ENCODE assay signal across 9 cellular contexts in genomic region chr9:97804059-97804365, GRCh38. TPM values are rescaled to one million over a fixed set of nuclear protein-coding genes. Genes with fewer than 3 reads are reported as not detected.
DNase-seq lines count a peak whose midpoint lies in the region; ATAC-seq and TF ChIP-seq lines count a peak whose summit lies in the region.
"Had no signal": no experiment of that assay in that cellular context is flagged by ENCODE, and none has a peak within 500 bp of the region (broad histone marks: within the 10 kb centered on the region; RNA-seq: fewer than 3 reads in every experiment).

No MANE protein-coding gene starts in this region.

- in situ Hi-C loops in HAP-1 (cut with MboI; ENCODE audit: low sequenced_read_pairs): no loop called here
- in situ Hi-C loops in brain microvascular endothelial cell (cut with HindIII; ENCODE audit: low pct_ligation_motif_present, low sequenced_read_pairs): no loop called here

- H3K27ac ChIP-seq in SJCRH30 (no peak overlapping the region), esophagus (ENCODE audit: low read depth in 2 of 2, low read length in 1 of 2) (peak overlapping the region in 1 of 2 donors; percentile 36), prostate gland (peak overlapping the region; percentile 71 to 74), brain microvascular endothelial cell (no peak overlapping the region)

- H3K4me1 ChIP-seq in HAP-1: peaks cover 5% of the 10 kb centered on the region; the same call in 1 of the 2 replicates
- no peaks in the 10 kb centered on the region for H3K4me1 ChIP-seq in SJCRH30
- H3K4me1 ChIP-seq in esophagus (ENCODE audit: control insufficient read depth in 2 of 2, insufficient read depth in 2 of 2, low read length in 1 of 2): no peaks in the 10 kb centered on the region
- no peaks in the 10 kb centered on the region for H3K4me1 ChIP-seq in prostate gland (replicated peaks)

- no peak for DNase-seq in HAP-1 (ENCODE audit: low spot score in 2 of 2)
- DNase-seq in SJCRH30: no peak
- no peak for DNase-seq in prostate gland (ENCODE audit: low spot score)
- DNase-seq in cerebellum (ENCODE audit: low spot score): no peak
- DNase-seq in brain microvascular endothelial cell: no peak

- ATAC-seq in HG03460 (IDR thresholded peaks at IDR 0.05; ENCODE audit: unreplicated experiment) (no peak), HG02610 (IDR thresholded peaks at IDR 0.05; ENCODE audit: unreplicated experiment) (no peak)

- TF ChIP-seq POLR2A in prostate gland (IDR thresholded peaks at IDR 0.05): no peak

- H3K27me3 ChIP-seq in HAP-1 (ENCODE audit: low read depth): peaks cover 8% of the 10 kb centered on the region; the same call in 1 of the 2 replicates
- H3K27me3 ChIP-seq in SJCRH30: peaks cover 9% of the 10 kb centered on the region; the same call in 1 of the 2 replicates
- H3K27me3 ChIP-seq in esophagus (ENCODE audit: control insufficient read depth in 1 of 2, insufficient read depth in 2 of 2, low read length in 2 of 2): no peaks in the 10 kb centered on the region
- no peaks in the 10 kb centered on the region for H3K27me3 ChIP-seq in prostate gland (replicated peaks; ENCODE audit: insufficient read depth)
- no peaks in the 10 kb centered on the region for H3K27me3 ChIP-seq in brain microvascular endothelial cell (replicated peaks)
- H3K27me3 ChIP-seq: foreskin keratinocyte had no signal

- H3K4me3 ChIP-seq in HAP-1 (peak overlapping the region; percentile 37), SJCRH30 (peak overlapping the region; percentile 56; the same call in 1 of the 2 replicates), esophagus (ENCODE audit: low read depth in 1 of 2, low read length in 2 of 2) (peak overlapping the region; percentile 37 to 52), prostate gland (peak overlapping the region; percentile 41 to 46), brain microvascular endothelial cell (ENCODE audit: low read depth, low read length) (no peak overlapping the region)

- no peak for TF ChIP-seq CTCF in prostate gland (IDR thresholded peaks at IDR 0.05)
- TF ChIP-seq CTCF in brain microvascular endothelial cell (IDR thresholded peaks at IDR 0.05; ENCODE audit: low read depth, low read length, missing control alignments): no peak

- H3K36me3 ChIP-seq in HAP-1 (replicated peaks) (no peaks in the 10 kb centered on the region), SJCRH30 (no peaks in the 10 kb centered on the region), esophagus (ENCODE audit: control insufficient read depth in 2 of 2, insufficient read depth in 2 of 2, low read length in 1 of 2) (no peaks in the 10 kb centered on the region), prostate gland (no peaks in the 10 kb centered on the region), brain microvascular endothelial cell (replicated peaks) (no peaks in the 10 kb centered on the region)

- intact Hi-C loops in prostate gland (cut with DNase I): no loop called here

- WGBS in esophagus, 2 donors: 65 to 70% methylated on average over 5 of the region's 5 CpGs
- 71% methylated on average over 5 of the region's 5 CpGs for WGBS in prostate gland

- H3K9me3 ChIP-seq in HAP-1: no peaks in the 10 kb centered on the region
- no peaks in the 10 kb centered on the region for H3K9me3 ChIP-seq in SJCRH30 (replicated peaks)
- H3K9me3 ChIP-seq in esophagus (ENCODE audit: control insufficient read depth in 2 of 2, insufficient read depth in 1 of 2, low read depth in 1 of 2, low read length in 1 of 2): no peaks in the 10 kb centered on the region
- no peaks in the 10 kb centered on the region for H3K9me3 ChIP-seq in prostate gland

RNA-seq across cellular contexts. Expression of gene FOXE1, which starts 49.0 kb away (rescaled TPM):
- not detected in 2 replicates for total RNA-seq in SJCRH30 (2014; rRNA removed; shearing (Covaris generic))
- 1 to 10 TPM; 3.5 to 6.5 TPM for polyA plus RNA-seq in esophagus
- total RNA-seq in prostate gland: 1 to 10 TPM in 1 of 2 donors, under 1 TPM in 1; 0.97 to 5.5 TPM
- not detected for total RNA-seq in cerebellum

Comparison
In these comparisons a context has a peak if more than half of its experiments do, and no peak if none do; other contexts are left out.
1. H3K27ac ChIP-seq: peak in prostate gland (2 of 2); none in SJCRH30 (single experiment) and brain microvascular endothelial cell (single experiment).